8 cellular contexts compared by ENCODE assay signal in genomic region chr18:68714707-68715496, GRCh38. TPM values are rescaled to one million over a fixed set of nuclear protein-coding genes. Genes with fewer than 3 reads are reported as not detected.
DNase-seq lines count a peak whose midpoint lies in the region; ATAC-seq and TF ChIP-seq lines count a peak whose summit lies in the region.

TMX3 (minus strand) TSS chr18:68715108; CDS start chr18:68714981, 127 bp downstream.

- DNase-seq in NCI-H187 treated with DMSO at 0.1 percent for 48 hours (lab: John Stamatoyannopoulos, UW) (peak; percentile 34), anterior cingulate cortex (lab: John Stamatoyannopoulos, UW) (peak; percentile 37 to 91 (median 84)), right cardiac atrium (peak; percentile 94 to 98 (median 97)), putamen (ENCODE audit: low spot score) (peak; percentile 90), vagina (ENCODE audit: extremely low spot score in 2 of 2) (no peak)

- H3K4me1 ChIP-seq in right cardiac atrium (ENCODE audit: control insufficient read depth, insufficient read depth, low read length), result peaks cover 4% of the 10 kb centered on the region
- H3K4me1 ChIP-seq in vagina, result peaks cover 39% of the 10 kb centered on the region

- H3K9me3 ChIP-seq in right cardiac atrium (ENCODE audit: control insufficient read depth, low read length), result no peaks in the 10 kb centered on the region
- H3K9me3 ChIP-seq in vagina, result no peaks in the 10 kb centered on the region

- ATAC-seq in GM18499 (IDR thresholded peaks at IDR 0.05; ENCODE audit: insufficient read depth, unreplicated experiment), result peak; percentile 93
- ATAC-seq in HG02943 (IDR thresholded peaks at IDR 0.05; ENCODE audit: low read depth, unreplicated experiment), result peak; percentile 97
- peak; percentile 100 for ATAC-seq in right cardiac atrium

- peak in 1 of 2 donors; percentile 20 for TF ChIP-seq POLR2A in vagina (IDR thresholded peaks at IDR 0.05)

- H3K4me3 ChIP-seq in right cardiac atrium (ENCODE audit: low read length) (peak within 1 kb of the TSS; percentile 85), vagina (peak within 1 kb of the TSS; percentile 76 to 91)

- no peaks in the 10 kb centered on the region for H3K27me3 ChIP-seq in right cardiac atrium (ENCODE audit: control insufficient read depth, insufficient read depth)
- H3K27me3 ChIP-seq in vagina, result no peaks in the 10 kb centered on the region

- no peak for TF ChIP-seq CTCF in vagina (IDR thresholded peaks at IDR 0.05)

- intact Hi-C loops in T-helper 2 cell treated with Interferon-gamma antibody and Interleukin-4, amounts not matched to agents 100 ng/mL and 5 ng/mL, for 36 hours (cut with micrococcal nuclease), result loop anchor here (1.0 to 10.0 kb wide), 5 partner anchors 16 to 1490 kb away; partner anchors contain the start of genes CD226, DSEL and RTTN
- intact Hi-C loops in right cardiac atrium (cut with DNase I), result no loop called here
- intact Hi-C loops in vagina (cut with DNase I), result no loop called here

- H3K36me3 ChIP-seq in vagina, result peaks cover 0 to 27% of the 10 kb centered on the region in 2 donors

- WGBS in right cardiac atrium, result under 1% methylated on average over 71 of the region's 71 CpGs

- peak within 1 kb of the TSS; percentile 66 for H3K27ac ChIP-seq in right cardiac atrium (ENCODE audit: low read length)
- H3K27ac ChIP-seq in vagina, result peak within 1 kb of the TSS; percentile 67

RNA-seq across cellular contexts. Expression of gene TMX3, which starts in this region (rescaled TPM):
- total RNA-seq in T-helper 2 cell treated with Interferon-gamma antibody and Interleukin-4, amounts not matched to agents 100 ng/mL and 5 ng/mL, for 36 hours, result 61.9 and 64.4 TPM in 2 replicates
- total RNA-seq in right cardiac atrium (10 to 100 TPM; 27.1 to 40.1 (median 29.3) TPM), vagina (32.7 TPM)
- 16.5 TPM for polyA plus RNA-seq in right cardiac atrium

Comparison
In these comparisons a context has a peak if more than half of its experiments do, and no peak if none do; other contexts are left out.
1. DNase-seq: peak in NCI-H187 treated with DMSO at 0.1 percent for 48 hours (single experiment), anterior cingulate cortex (58 of 58), right cardiac atrium (3 of 3) and putamen (single experiment); none in vagina (0 of 2).
2. Peak in every context shown above with its lines, with median percentiles within 50 percentile points of each other: ATAC-seq.